In genomic region chr11:110818032-110818687, GRCh38 we compare ENCODE assay signal across 12 cellular contexts.
DNase-seq lines count a peak whose midpoint lies in the region; ATAC-seq and TF ChIP-seq lines count a peak whose summit lies in the region.
"Had no signal": no experiment of that assay in that cellular context is flagged by ENCODE, and none has a peak within 500 bp of the region (broad histone marks: within the 10 kb centered on the region; RNA-seq: fewer than 3 reads in every experiment).

No MANE protein-coding gene starts in this region.

- no peaks in the 10 kb centered on the region for H3K36me3 ChIP-seq in kidney epithelial cell (ENCODE audit: control insufficient read depth, insufficient read depth, low read length)
- H3K36me3 ChIP-seq in upper lobe of left lung = no peaks in the 10 kb centered on the region
- H3K36me3 ChIP-seq: pancreas had no signal

- H3K4me3 Mint-ChIP-seq in activated naive CD8-positive, alpha-beta T cell treated with anti-CD3 and anti-CD28 coated beads, Interleukin-2, amount 50 U/mL, for 24 hours = no peak overlapping the region
- H3K4me3 Mint-ChIP-seq: effector memory CD8-positive, alpha-beta T cell; mesothelial cell of epicardium; T-helper 1 cell treated with Interleukin-12 subunit alpha and Interleukin-12 subunit beta and Interleukin-4 antibody, amounts not matched to agents 30 μg/mL and 1 μg/mL, for 36 hours had no signal

- 84 to 91% methylated on average over 5 to 6 of the region's 6 CpGs for WGBS in upper lobe of left lung, 2 donors

- peaks cover 15% of the 10 kb centered on the region for H3K9me3 Mint-ChIP-seq in activated naive CD8-positive, alpha-beta T cell treated with anti-CD3 and anti-CD28 coated beads, Interleukin-2, amount 50 U/mL, for 24 hours

- TF ChIP-seq POLR2A in upper lobe of left lung (IDR thresholded peaks at IDR 0.05) = no peak

- H3K27ac Mint-ChIP-seq in activated naive CD8-positive, alpha-beta T cell treated with anti-CD3 and anti-CD28 coated beads, Interleukin-2, amount 50 U/mL, for 24 hours = peak overlapping the region; percentile 56
- H3K27ac Mint-ChIP-seq: effector memory CD8-positive, alpha-beta T cell; mesothelial cell of epicardium; T-helper 1 cell treated with Interleukin-12 subunit alpha and Interleukin-12 subunit beta and Interleukin-4 antibody, amounts not matched to agents 30 μg/mL and 1 μg/mL, for 36 hours had no signal

- no peaks in the 10 kb centered on the region for H3K4me1 ChIP-seq in upper lobe of left lung
- H3K4me1 ChIP-seq: pancreas had no signal

- DNase-seq in H4 (ENCODE audit: low spot score) = peak; percentile 72
- DNase-seq in LHCN-M2 (ENCODE audit: low read depth) = peak; percentile 67
- DNase-seq in activated naive CD8-positive, alpha-beta T cell treated with anti-CD3 and anti-CD28 coated beads, Interleukin-2, amount 50 U/mL, for 24 hours = no peak
- peak; percentile 25 for DNase-seq in kidney epithelial cell (ENCODE audit: low read depth)
- no peak for DNase-seq in NCI-H510A (lab: John Stamatoyannopoulos, UW)
- DNase-seq in upper lobe of left lung = no peak
- DNase-seq: effector memory CD8-positive, alpha-beta T cell; NCI-H2029 treated with DMSO at 0.1 percent for 48 hours; pancreas had no signal

- peaks cover 0 to 8% (median 0%) of the 10 kb centered on the region in 4 donors for H3K9me3 ChIP-seq in upper lobe of left lung
- H3K9me3 ChIP-seq: pancreas had no signal

- no peaks in the 10 kb centered on the region for H3K27me3 ChIP-seq in kidney epithelial cell (ENCODE audit: control insufficient read depth, insufficient read depth, low read length)
- no peaks in the 10 kb centered on the region for H3K27me3 ChIP-seq in upper lobe of left lung
- H3K27me3 ChIP-seq: pancreas had no signal

- no peak overlapping the region for H3K27ac ChIP-seq in upper lobe of left lung
- H3K27ac ChIP-seq: pancreas had no signal

- TF ChIP-seq CTCF in kidney epithelial cell (IDR thresholded peaks at IDR 0.05; ENCODE audit: insufficient read depth, low read length, poor library complexity, severe bottlenecking) = no peak
- no peak for TF ChIP-seq CTCF in upper lobe of left lung (IDR thresholded peaks at IDR 0.05)

- H3K4me3 ChIP-seq in kidney epithelial cell (ENCODE audit: low read depth, low read length) (no peak overlapping the region), upper lobe of left lung (no peak overlapping the region)
- H3K4me3 ChIP-seq: pancreas had no signal

- TF ChIP-seq EP300 in upper lobe of left lung (IDR thresholded peaks at IDR 0.05) = no peak

- H3K27me3 Mint-ChIP-seq in activated naive CD8-positive, alpha-beta T cell treated with anti-CD3 and anti-CD28 coated beads, Interleukin-2, amount 50 U/mL, for 24 hours = peaks cover 8% of the 10 kb centered on the region

- peaks cover 25% of the 10 kb centered on the region for H3K4me1 Mint-ChIP-seq in activated naive CD8-positive, alpha-beta T cell treated with anti-CD3 and anti-CD28 coated beads, Interleukin-2, amount 50 U/mL, for 24 hours

- peak; percentile 92 for ATAC-seq in activated naive CD8-positive, alpha-beta T cell treated with anti-CD3 and anti-CD28 coated beads, Interleukin-2, amount 50 U/mL, for 24 hours
- ATAC-seq in GM21423 (IDR thresholded peaks at IDR 0.05; ENCODE audit: unreplicated experiment) (no peak), upper lobe of left lung (ENCODE audit: low FRiP score in 2 of 2) (no peak)
- ATAC-seq: effector memory CD8-positive, alpha-beta T cell; pancreas had no signal

- peaks cover 3% of the 10 kb centered on the region for H3K36me3 Mint-ChIP-seq in activated naive CD8-positive, alpha-beta T cell treated with anti-CD3 and anti-CD28 coated beads, Interleukin-2, amount 50 U/mL, for 24 hours (ENCODE audit: low read depth)
- H3K36me3 Mint-ChIP-seq: mesothelial cell of epicardium had no signal

Comparison
In these comparisons a context has a peak if more than half of its experiments do, and no peak if none do; other contexts are left out.
1. DNase-seq: peak in H4 (single experiment), LHCN-M2 (single experiment) and kidney epithelial cell (single experiment); none in activated naive CD8-positive, alpha-beta T cell treated with anti-CD3 and anti-CD28 coated beads, Interleukin-2, amount 50 U/mL, for 24 hours (single experiment), NCI-H510A (single experiment) and upper lobe of left lung (0 of 2).